11 cellular contexts compared by ENCODE assay signal in the genomic region with DNA sequence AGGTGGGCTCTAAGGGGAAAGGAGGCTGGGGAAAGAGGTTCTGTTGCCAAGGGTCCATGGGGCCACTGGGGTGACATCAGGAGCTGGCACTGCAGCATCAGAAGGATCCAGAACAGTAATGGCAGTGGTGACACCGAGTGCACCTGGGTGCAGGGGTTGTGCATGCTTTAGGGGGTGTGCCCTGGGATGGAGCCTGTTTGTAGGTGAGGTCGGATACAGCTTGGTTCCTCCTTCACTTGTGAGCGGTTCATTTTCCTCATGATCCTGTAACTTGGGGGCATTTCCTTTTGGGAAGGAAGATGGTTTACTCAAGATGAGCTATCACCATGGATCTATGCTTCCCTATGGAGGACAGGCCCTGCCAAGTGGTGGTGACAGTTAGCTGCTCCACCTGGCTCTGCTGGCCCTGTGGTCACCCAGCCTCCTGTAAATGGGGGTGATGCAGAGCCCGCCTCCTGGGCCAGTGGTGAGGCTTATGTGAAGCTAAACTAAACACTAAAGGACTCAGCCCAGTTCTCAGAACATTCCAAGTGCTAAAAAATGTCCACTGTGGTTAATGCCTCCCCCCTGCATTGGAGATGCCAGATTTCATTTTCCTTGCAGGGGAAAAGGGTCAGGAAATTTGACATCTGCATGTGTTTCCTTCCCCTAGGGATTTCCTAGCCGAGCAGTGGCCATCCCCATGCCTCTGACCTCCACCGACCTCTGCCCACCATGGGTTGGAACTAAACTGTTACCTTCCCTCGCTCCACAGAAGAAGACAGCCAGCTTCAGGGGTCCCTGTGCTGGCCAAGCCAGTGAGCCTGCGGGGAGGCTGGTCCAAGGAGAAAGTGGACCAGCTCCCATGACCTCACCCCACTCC. TPM values are rescaled to one million over a fixed set of nuclear protein-coding genes. Genes with fewer than 3 reads are reported as not detected.
DNase-seq lines count a peak whose midpoint lies in the region; ATAC-seq, FAIRE-seq and TF ChIP-seq lines count a peak whose summit lies in the region.
"Had no signal": no experiment of that assay in that cellular context is flagged by ENCODE, and none has a peak within 500 bp of the region (broad histone marks: within the 10 kb centered on the region; RNA-seq: fewer than 3 reads in every experiment).

No MANE protein-coding gene starts in this region.

- in situ Hi-C loops in HAP-1 (cut with MboI; ENCODE audit: low sequenced_read_pairs), result no loop called here

- H3K9me3 ChIP-seq in HAP-1, result no peaks in the 10 kb centered on the region
- H3K9me3 ChIP-seq: suprapubic skin had no signal

- H3K4me3 Mint-ChIP-seq in memory B cell (peak overlapping the region; percentile 69), MCF 10A (ENCODE audit: unreplicated experiment) (no peak overlapping the region)
- H3K4me3 Mint-ChIP-seq: endodermal cell had no signal

- DNase-seq in GM12892 (ENCODE audit: insufficient read length) (no peak), memory B cell (ENCODE audit: low spot score in 2 of 2) (peak; percentile 60 to 78), SK-N-DZ (ENCODE audit: low spot score) (no peak), MCF 10A (ENCODE audit: unreplicated experiment) (no peak), HAP-1 (ENCODE audit: low spot score in 2 of 2) (no peak), UCSD-AML1 (lab: John Stamatoyannopoulos, UW; ENCODE audit: unreplicated experiment) (no peak)
- DNase-seq: NCI-H2029 treated with DMSO at 0.1 percent for 48 hours had no signal

- no peak overlapping the region for H3K4me3 ChIP-seq in HAP-1
- H3K4me3 ChIP-seq: suprapubic skin had no signal

- intact Hi-C loops in MCF 10A (cut with micrococcal nuclease), result no loop called here

- H3K9me3 Mint-ChIP-seq in memory B cell, result no peaks in the 10 kb centered on the region
- no peaks in the 10 kb centered on the region for H3K9me3 Mint-ChIP-seq in MCF 10A (ENCODE audit: unreplicated experiment)
- H3K9me3 Mint-ChIP-seq: endodermal cell had no signal

- peaks cover 27% of the 10 kb centered on the region for H3K36me3 Mint-ChIP-seq in memory B cell
- H3K36me3 Mint-ChIP-seq in MCF 10A (ENCODE audit: insufficient read depth, unreplicated experiment), result peaks cover 56% of the 10 kb centered on the region

- H3K4me1 Mint-ChIP-seq in memory B cell (peaks cover 41% of the 10 kb centered on the region), MCF 10A (ENCODE audit: insufficient read depth, unreplicated experiment) (no peaks in the 10 kb centered on the region)
- H3K4me1 Mint-ChIP-seq: endodermal cell had no signal

- H3K27me3 ChIP-seq in HAP-1 (ENCODE audit: low read depth), result no peaks in the 10 kb centered on the region
- H3K27me3 ChIP-seq: suprapubic skin had no signal

- TF ChIP-seq CTCF in MCF 10A (IDR thresholded peaks at IDR 0.05; ENCODE audit: unreplicated experiment), result no peak

- TF ChIP-seq POLR2A in GM12892 (IDR thresholded peaks at IDR 0.05; ENCODE audit: low read depth, low read length), result peak; percentile 38

- FAIRE-seq in GM12892 (lab: Jason Lieb, UNC), result no peak

- peak; percentile 14 for ATAC-seq in GM21423 (IDR thresholded peaks at IDR 0.05; ENCODE audit: unreplicated experiment)
- peak; percentile 12 for ATAC-seq in HG03571 (IDR thresholded peaks at IDR 0.05; ENCODE audit: unreplicated experiment)
- ATAC-seq in memory B cell (ENCODE audit: low read depth), result peak; percentile 26

- H3K4me1 ChIP-seq in HAP-1, result no peaks in the 10 kb centered on the region
- H3K4me1 ChIP-seq: suprapubic skin had no signal

- H3K27me3 Mint-ChIP-seq in memory B cell (no peaks in the 10 kb centered on the region), MCF 10A (ENCODE audit: insufficient read depth, unreplicated experiment) (no peaks in the 10 kb centered on the region)

- CTCF ChIA-PET in MCF 10A (lab: Yijun Ruan, JAX), result interaction anchor here (0.5 to 2.6 kb wide), 12 partner anchors 7 to 965 kb away, joined by 3 to 10 read pairs (median 4); no protein-coding TSS in a partner anchor

- H3K27ac Mint-ChIP-seq in memory B cell (peak overlapping the region; percentile 100), MCF 10A (ENCODE audit: low read depth, unreplicated experiment) (no peak overlapping the region)

- H3K36me3 ChIP-seq in HAP-1 (replicated peaks), result peaks cover 64% of the 10 kb centered on the region

- BruUV-seq in MCF 10A (replicated peaks; lab: Mats Ljungman, UMichigan), result no TSS peak

- POLR2A ChIA-PET in MCF 10A (lab: Yijun Ruan, JAX), result interaction anchor here (1.1 to 1.5 kb wide), 4 partner anchors 11 to 51 kb away, joined by 3 to 4 read pairs (median 3); no protein-coding TSS in a partner anchor

RNA-seq across cellular contexts. Expression of a gene that starts 13.3 kb away (rescaled TPM):
- 2,617 TPM for polyA plus RNA-seq in GM12892 (2012; ENCODE audit: missing spikeins)
- polyA plus RNA-seq in SK-N-DZ (2014; cell fraction: cytosol; rRNA removed), result 28.0 and 54.1 TPM in 2 replicates
- 6.8 and 10.0 TPM in 2 replicates for polyA plus RNA-seq in SK-N-DZ (2014; cell fraction: nucleus; rRNA removed)
- total RNA-seq in MCF 10A (2022), result not detected in 2 replicates

RNA-seq across cellular contexts. Expression of a gene that starts 41.9 kb away (rescaled TPM):
- 24.4 TPM for polyA plus RNA-seq in GM12892 (2012; ENCODE audit: missing spikeins)
- 39.6 and 55.9 TPM in 2 replicates for polyA plus RNA-seq in SK-N-DZ (2014; cell fraction: cytosol; rRNA removed)
- 39.1 and 55.0 TPM in 2 replicates for polyA plus RNA-seq in SK-N-DZ (2014; cell fraction: nucleus; rRNA removed)
- 68.4 and 83.5 TPM in 2 replicates for total RNA-seq in MCF 10A (2022)

RNA-seq across cellular contexts. Expression of a gene that starts 50.1 kb away (rescaled TPM):
- polyA plus RNA-seq in GM12892 (2012; ENCODE audit: missing spikeins), result 4,425 TPM
- polyA plus RNA-seq in SK-N-DZ (2014; cell fraction: cytosol; rRNA removed), result 5,679 and 6,004 TPM in 2 replicates
- 3,074 and 3,420 TPM in 2 replicates for polyA plus RNA-seq in SK-N-DZ (2014; cell fraction: nucleus; rRNA removed)
- 5,481 and 5,921 TPM in 2 replicates for total RNA-seq in MCF 10A (2022)

Comparison
In these comparisons a context has a peak if more than half of its experiments do, and no peak if none do; other contexts are left out.
1. DNase-seq: peak in memory B cell (2 of 2); none in GM12892 (single experiment), SK-N-DZ (single experiment), MCF 10A (single experiment), HAP-1 (0 of 2) and UCSD-AML1 (single experiment).
2. Peak in every context shown above with its lines, with median percentiles within 50 percentile points of each other: ATAC-seq.